Comparison of ENCODE assay signal across 7 cellular contexts in the genomic region with DNA sequence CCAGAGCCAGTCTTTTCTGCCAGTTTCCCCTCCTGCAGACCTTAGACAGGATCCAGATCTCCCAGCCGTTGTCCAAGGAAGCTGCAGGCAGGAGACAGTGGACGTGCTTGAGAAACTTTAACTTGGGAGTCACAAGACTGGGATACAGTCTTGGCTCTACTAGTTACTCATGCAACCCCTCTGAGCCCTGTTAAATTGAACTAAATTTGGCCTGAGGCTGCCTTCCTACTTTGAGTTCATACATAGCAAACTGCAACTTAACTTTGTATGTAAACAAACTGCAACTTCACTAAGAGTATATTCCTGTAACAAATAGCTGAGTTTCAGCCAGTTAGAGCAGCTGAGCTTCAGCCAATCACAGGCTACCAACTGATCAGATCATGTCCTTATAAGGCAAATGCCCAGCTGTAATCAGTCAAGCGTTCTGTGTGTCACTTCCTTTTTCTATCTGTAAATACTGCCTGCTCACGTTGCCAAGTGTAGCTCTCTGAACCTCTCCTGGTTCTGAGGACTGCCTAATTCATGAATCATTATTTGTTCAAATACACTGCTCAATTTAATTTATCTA.
DNase-seq lines count a peak whose midpoint lies in the region; ATAC-seq and TF ChIP-seq lines count a peak whose summit lies in the region.

No MANE protein-coding gene starts in this region.

- H3K27ac Mint-ChIP-seq in naive B cell (peak overlapping the region in 3 of 6 donors; percentile 19 to 42 (median 42)), neural progenitor cell (no peak overlapping the region)

- H3K4me1 Mint-ChIP-seq in naive B cell = peaks cover 0 to 7% (median 5%) of the 10 kb centered on the region in 3 donors
- H3K4me1 Mint-ChIP-seq in neural progenitor cell = no peaks in the 10 kb centered on the region

- peaks cover 17 to 59% (median 42%) of the 10 kb centered on the region in 7 donors for H3K9me3 Mint-ChIP-seq in naive B cell
- H3K9me3 Mint-ChIP-seq in neural progenitor cell = peaks cover 20% of the 10 kb centered on the region

- H3K36me3 Mint-ChIP-seq in naive B cell (peaks cover 12 to 42% of the 10 kb centered on the region in 2 donors), neural progenitor cell (no peaks in the 10 kb centered on the region)

- H3K36me3 ChIP-seq in neural progenitor cell = no peaks in the 10 kb centered on the region

- TF ChIP-seq CTCF in coronary artery (IDR thresholded peaks at IDR 0.05) = no peak
- TF ChIP-seq CTCF in neural progenitor cell (IDR thresholded peaks at IDR 0.05) = no peak
- no peak for TF ChIP-seq CTCF in dorsolateral prefrontal cortex (IDR thresholded peaks at IDR 0.05 in 54 of 56, conservative IDR thresholded peaks at IDR 0.05 in 2 of 56; ENCODE audit: low read depth in 1 of 56, partially characterized antibody in 56 of 56)

- H3K4me3 ChIP-seq in coronary artery = no peak overlapping the region
- no peak overlapping the region for H3K4me3 ChIP-seq in neural progenitor cell
- H3K4me3 ChIP-seq in dorsolateral prefrontal cortex = no peak overlapping the region

- no peak overlapping the region for H3K4me2 ChIP-seq in neural progenitor cell

- no peaks in the 10 kb centered on the region for H3K79me2 ChIP-seq in neural progenitor cell (ENCODE audit: low read depth)

- DNase-seq in NCI-H2029 (lab: John Stamatoyannopoulos, UW) = peak; percentile 92
- no peak for DNase-seq in coronary artery (ENCODE audit: low spot score)
- DNase-seq in naive B cell = no peak
- no peak for DNase-seq in neural progenitor cell (ENCODE audit: low spot score)
- no peak for DNase-seq in NCI-H187 treated with DMSO at 0.1 percent for 48 hours (lab: John Stamatoyannopoulos, UW)
- DNase-seq in dorsolateral prefrontal cortex = no peak

- H4K20me1 ChIP-seq in neural progenitor cell (ENCODE audit: low read depth) = no peaks in the 10 kb centered on the region

- H2AFZ ChIP-seq in neural progenitor cell (replicated peaks) = no peak overlapping the region

- H3K27me3 ChIP-seq in neural progenitor cell (no peaks in the 10 kb centered on the region), dorsolateral prefrontal cortex (no peaks in the 10 kb centered on the region)

- H3K9me3 ChIP-seq in neural progenitor cell (ENCODE audit: low read depth) = peaks cover 9% of the 10 kb centered on the region

- H3F3A ChIP-seq in neural progenitor cell (ENCODE audit: low read depth) = no peaks in the 10 kb centered on the region

- no peak overlapping the region for H3K9ac ChIP-seq in neural progenitor cell

- ATAC-seq in GM21360 (IDR thresholded peaks at IDR 0.05; ENCODE audit: unreplicated experiment) (peak; percentile 63), naive B cell (ENCODE audit: low read depth in 2 of 2) (peak; percentile 82 to 89)

- peak overlapping the region in 1 of 8 donors; percentile 66 for H3K4me3 Mint-ChIP-seq in naive B cell
- H3K4me3 Mint-ChIP-seq in neural progenitor cell = no peak overlapping the region

- H3K4me1 ChIP-seq in neural progenitor cell = no peaks in the 10 kb centered on the region

- intact Hi-C loops in dorsolateral prefrontal cortex (cut with DNase I) = no loop called here

- H3K27ac ChIP-seq in coronary artery (peak overlapping the region; percentile 12 to 17), neural progenitor cell (no peak overlapping the region), dorsolateral prefrontal cortex (no peak overlapping the region)

- peaks cover 0 to 11% (median 0%) of the 10 kb centered on the region in 3 donors for H3K27me3 Mint-ChIP-seq in naive B cell
- no peaks in the 10 kb centered on the region for H3K27me3 Mint-ChIP-seq in neural progenitor cell (ENCODE audit: insufficient read depth, low read depth)

Comparison
In these comparisons a context has a peak if more than half of its experiments do, and no peak if none do; other contexts are left out.
1. H3K27ac ChIP-seq: peak in coronary artery (2 of 2); none in neural progenitor cell (single experiment) and dorsolateral prefrontal cortex (0 of 59).